In genomic region chr2:39150102-39150562, GRCh38 we compare ENCODE assay signal across 1 cellular context.
TF ChIP-seq lines count a peak whose summit lies in the region.

No MANE protein-coding gene starts in this region.

TF ChIP-seq in K562, 482 proteins besides CTCF, POLR2A, EP300 and RAD21 (continued from another document and continues in another):
- TF ChIP-seq ATF6 (CRISPR knock-in tag; IDR thresholded peaks at IDR 0.05), result no peak
- TF ChIP-seq RNF219 (CRISPR knock-in tag; IDR thresholded peaks at IDR 0.05), result peak; percentile 80; the same call in 1 of the 2 replicates
- TF ChIP-seq PTRF (tag; IDR thresholded peaks at IDR 0.05), result peak; percentile 90
- peak; percentile 92 for TF ChIP-seq DDX20 (tag; IDR thresholded peaks at IDR 0.05; ENCODE audit: low read depth)
- no peak for TF ChIP-seq SMARCC2 (IDR thresholded peaks at IDR 0.05; ENCODE audit: low read depth)
- TF ChIP-seq ZNF699 (CRISPR knock-in tag; IDR thresholded peaks at IDR 0.05; ENCODE audit: insufficient replicate concordance), result no peak
- TF ChIP-seq HDAC2 (IDR thresholded peaks at IDR 0.05), result peak; percentile 43; the same call in 1 of the 2 replicates
- TF ChIP-seq ZNF140 (CRISPR knock-in tag; IDR thresholded peaks at IDR 0.05), result peak; percentile 90
- no peak for TF ChIP-seq POLR2AphosphoS5 (IDR thresholded peaks at IDR 0.05; ENCODE audit: control insufficient read depth, insufficient read depth, low read depth, low read length)
- TF ChIP-seq SAFB (IDR thresholded peaks at IDR 0.05; ENCODE audit: borderline replicate concordance, low read depth, low read length), result no peak
- 0 out of 2 replicates have a peak, but pooled peaks have one; percentile 50 for TF ChIP-seq SMARCA4 (IDR thresholded peaks at IDR 0.05)
- TF ChIP-seq SETDB1 (IDR thresholded peaks at IDR 0.05; ENCODE audit: low read length), result no peak
- 0 out of 2 replicates have a peak, but pooled peaks have one; percentile 23 for TF ChIP-seq FOSL1 (tag; conservative IDR thresholded peaks at IDR 0.05)
- TF ChIP-seq ZNF280A (IDR thresholded peaks at IDR 0.05; ENCODE audit: low read depth, partially characterized antibody), result no peak
- peak; percentile 88 for TF ChIP-seq PATZ1 (CRISPR knock-in tag; IDR thresholded peaks at IDR 0.05; ENCODE audit: borderline replicate concordance)
- TF ChIP-seq SIRT6 (IDR thresholded peaks at IDR 0.05; ENCODE audit: low read depth, low read length), result no peak
- no peak for TF ChIP-seq SNRNP70 (optimal IDR thresholded peaks at IDR 0.05; ENCODE audit: low read depth, low read length)
- TF ChIP-seq PHB2 (IDR thresholded peaks at IDR 0.05; ENCODE audit: low read depth), result no peak
- TF ChIP-seq TBL1XR1 (IDR thresholded peaks at IDR 0.05; ENCODE audit: low read length in 2 of 2), result no peak
- peak; percentile 97 for TF ChIP-seq ZNF766 (CRISPR knock-in tag; conservative IDR thresholded peaks at IDR 0.05)
- peak; percentile 99 for TF ChIP-seq ZNF583 (CRISPR knock-in tag; IDR thresholded peaks at IDR 0.05)
- no peak for TF ChIP-seq CHD1 (IDR thresholded peaks at IDR 0.05; ENCODE audit: low read length)
- peak; percentile 93 for TF ChIP-seq ATF4 (CRISPR knock-in tag; IDR thresholded peaks at IDR 0.05)
- peak; percentile 84 for TF ChIP-seq BRD9 (IDR thresholded peaks at IDR 0.05; ENCODE audit: low read depth, partially characterized antibody)
- peak; percentile 77 for TF ChIP-seq MAX (CRISPR knock-in tag; IDR thresholded peaks at IDR 0.05)
- TF ChIP-seq MLLT1 (IDR thresholded peaks at IDR 0.05), result no peak
- no peak for TF ChIP-seq FUS (optimal IDR thresholded peaks at IDR 0.05; ENCODE audit: low read depth, low read length)
- peak; percentile 77 for TF ChIP-seq ETS2 (tag; IDR thresholded peaks at IDR 0.05; ENCODE audit: borderline replicate concordance, poor library complexity, severe bottlenecking)
- no peak for TF ChIP-seq ZNF277 (CRISPR knock-in tag; IDR thresholded peaks at IDR 0.05; ENCODE audit: borderline replicate concordance)
- TF ChIP-seq L3MBTL2 (IDR thresholded peaks at IDR 0.05), result peak; percentile 65; the same call in 1 of the 2 replicates
- no peak for TF ChIP-seq PBX2 (CRISPR knock-in tag; IDR thresholded peaks at IDR 0.05; ENCODE audit: low read depth)
- peak; percentile 57 for TF ChIP-seq PBX2 (tag; conservative IDR thresholded peaks at IDR 0.05; ENCODE audit: low read depth)
- no peak for TF ChIP-seq AFF1 (IDR thresholded peaks at IDR 0.05; ENCODE audit: low read depth in 1 of 2, partially characterized antibody in 2 of 2)
- TF ChIP-seq TRIM24 (IDR thresholded peaks at IDR 0.05), result peak in 1 of 2 experiments; percentile 46; a peak in 1 of 4 replicates
- TF ChIP-seq E4F1 (CRISPR knock-in tag; IDR thresholded peaks at IDR 0.05; ENCODE audit: borderline replicate concordance), result peak; percentile 64; the same call in 1 of the 2 replicates
- peak; percentile 79; the same call in 1 of the 2 replicates for TF ChIP-seq ZNF354B (CRISPR knock-in tag; IDR thresholded peaks at IDR 0.05)
- no peak for TF ChIP-seq ZNF217 (CRISPR knock-in tag; IDR thresholded peaks at IDR 0.05)
- no peak for TF ChIP-seq SP1 (CRISPR knock-in tag; IDR thresholded peaks at IDR 0.05)
